8 cellular contexts compared by ENCODE assay signal in genomic region chr9:76302947-76303550, GRCh38.
A peak's percentile ranks its signal among the peaks of the same experiment; 100 is the strongest.
DNase-seq lines count a peak whose midpoint lies in the region; ATAC-seq and TF ChIP-seq lines count a peak whose summit lies in the region.

No MANE protein-coding gene starts in this region.

- TF ChIP-seq CTCF in activated B cell treated with CpG ODN at 0.5 μM for 24 hours (IDR thresholded peaks at IDR 0.05) (peak; percentile 31), spleen (IDR thresholded peaks at IDR 0.05 in 8 of 11, conservative IDR thresholded peaks at IDR 0.05 in 3 of 11) (peak in 10 of 11 experiments; percentile 35 to 60 (median 50))

- no peaks in the 10 kb centered on the region for H3K4me1 Mint-ChIP-seq in activated B cell treated with CpG ODN at 0.5 μM for 24 hours

- no peak for TF ChIP-seq POLR2A in spleen (IDR thresholded peaks at IDR 0.05)

- WGBS in right cardiac atrium, result 26% methylated on average over 3 of the region's 3 CpGs
- 28 to 37% (median 31%) methylated on average over 3 of the region's 3 CpGs for WGBS in spleen, 5 donors

- H3K27me3 ChIP-seq in H7 (ENCODE audit: control insufficient read depth, insufficient read depth, low read length), result no peaks in the 10 kb centered on the region
- no peaks in the 10 kb centered on the region for H3K27me3 ChIP-seq in right cardiac atrium (ENCODE audit: control insufficient read depth, insufficient read depth)
- H3K27me3 ChIP-seq in spleen (replicated peaks in 1 of 7), result peaks cover 0 to 18% (median 0%) of the 10 kb centered on the region in 7 donors

- H3K4me1 ChIP-seq in right cardiac atrium (ENCODE audit: control insufficient read depth, insufficient read depth, low read length) (no peaks in the 10 kb centered on the region), spleen (no peaks in the 10 kb centered on the region)

- no peaks in the 10 kb centered on the region for H3K9me3 Mint-ChIP-seq in activated B cell treated with CpG ODN at 0.5 μM for 24 hours

- no peak overlapping the region for H3K4me3 Mint-ChIP-seq in activated B cell treated with CpG ODN at 0.5 μM for 24 hours

- H3K27ac Mint-ChIP-seq in activated B cell treated with CpG ODN at 0.5 μM for 24 hours, result no peak overlapping the region

- DNase-seq in DMS 273 (lab: John Stamatoyannopoulos, UW; ENCODE audit: unreplicated experiment) (peak; percentile 58), DMS 273 treated with DMSO at 0.1 percent for 48 hours (lab: John Stamatoyannopoulos, UW) (no peak), H7 (peak; percentile 19), NCI-H2029 (lab: John Stamatoyannopoulos, UW) (peak; percentile 42), activated B cell treated with CpG ODN at 0.5 μM for 24 hours (no peak), right cardiac atrium (no peak), spleen (no peak), NCI-H226 (no peak)

- H3K27ac ChIP-seq in right cardiac atrium (ENCODE audit: low read length) (no peak overlapping the region), spleen (no peak overlapping the region)

- no peak overlapping the region for H3K4me3 ChIP-seq in H7 (ENCODE audit: insufficient read depth, low read depth, low read length)
- no peak overlapping the region for H3K4me3 ChIP-seq in right cardiac atrium (ENCODE audit: low read length)
- no peak overlapping the region for H3K4me3 ChIP-seq in spleen

- POLR2A ChIA-PET in activated B cell treated with CpG ODN at 0.5 μM for 24 hours (lab: Charles Lee), result no interaction called here

- intact Hi-C loops in activated B cell treated with CpG ODN at 0.5 μM for 24 hours (cut with micrococcal nuclease) (loop anchor here (10.0 kb wide), 1 partner anchor 402 kb away; no protein-coding TSS in a partner anchor), right cardiac atrium (cut with DNase I) (loop anchor here in 3 of 4 donors (5.0 to 10.0 kb wide), 5 partner anchors 78 to 1101 kb away; partner anchors contain the start of gene PCSK5 (in 1 of the 3)), spleen (cut with DNase I; ENCODE audit: low total_unique reads) (no loop called here)

- H3K27me3 Mint-ChIP-seq in activated B cell treated with CpG ODN at 0.5 μM for 24 hours, result peaks cover 11% of the 10 kb centered on the region

- H3K36me3 ChIP-seq in H7 (replicated peaks; ENCODE audit: control insufficient read depth, insufficient read depth, low read length) (no peaks in the 10 kb centered on the region), spleen (no peaks in the 10 kb centered on the region)

- no peaks in the 10 kb centered on the region for H3K9me3 ChIP-seq in right cardiac atrium (ENCODE audit: control insufficient read depth, low read length)
- H3K9me3 ChIP-seq in spleen, result no peaks in the 10 kb centered on the region

- CTCF ChIA-PET in activated B cell treated with CpG ODN at 0.5 μM for 24 hours (lab: Charles Lee), result interaction anchor here (1.0 to 1.6 kb wide), 5 partner anchors 10 to 1102 kb away, joined by 3 to 6 read pairs (median 5); no protein-coding TSS in a partner anchor

- ATAC-seq in activated B cell treated with CpG ODN at 0.5 μM for 24 hours (ENCODE audit: low read depth), result peak; percentile 56
- ATAC-seq in right cardiac atrium, result peak; percentile 56 to 59

- H3K36me3 Mint-ChIP-seq in activated B cell treated with CpG ODN at 0.5 μM for 24 hours (ENCODE audit: low read depth), result no peaks in the 10 kb centered on the region

Comparison
In these comparisons a context has a peak if more than half of its experiments do, and no peak if none do; other contexts are left out.
1. DNase-seq: peak in DMS 273 (single experiment), H7 (single experiment) and NCI-H2029 (single experiment); none in DMS 273 treated with DMSO at 0.1 percent for 48 hours (single experiment), activated B cell treated with CpG ODN at 0.5 μM for 24 hours (single experiment), right cardiac atrium (0 of 3), spleen (single experiment) and NCI-H226 (single experiment).